Comparison of ENCODE assay signal across 12 cellular contexts in the genomic region with DNA sequence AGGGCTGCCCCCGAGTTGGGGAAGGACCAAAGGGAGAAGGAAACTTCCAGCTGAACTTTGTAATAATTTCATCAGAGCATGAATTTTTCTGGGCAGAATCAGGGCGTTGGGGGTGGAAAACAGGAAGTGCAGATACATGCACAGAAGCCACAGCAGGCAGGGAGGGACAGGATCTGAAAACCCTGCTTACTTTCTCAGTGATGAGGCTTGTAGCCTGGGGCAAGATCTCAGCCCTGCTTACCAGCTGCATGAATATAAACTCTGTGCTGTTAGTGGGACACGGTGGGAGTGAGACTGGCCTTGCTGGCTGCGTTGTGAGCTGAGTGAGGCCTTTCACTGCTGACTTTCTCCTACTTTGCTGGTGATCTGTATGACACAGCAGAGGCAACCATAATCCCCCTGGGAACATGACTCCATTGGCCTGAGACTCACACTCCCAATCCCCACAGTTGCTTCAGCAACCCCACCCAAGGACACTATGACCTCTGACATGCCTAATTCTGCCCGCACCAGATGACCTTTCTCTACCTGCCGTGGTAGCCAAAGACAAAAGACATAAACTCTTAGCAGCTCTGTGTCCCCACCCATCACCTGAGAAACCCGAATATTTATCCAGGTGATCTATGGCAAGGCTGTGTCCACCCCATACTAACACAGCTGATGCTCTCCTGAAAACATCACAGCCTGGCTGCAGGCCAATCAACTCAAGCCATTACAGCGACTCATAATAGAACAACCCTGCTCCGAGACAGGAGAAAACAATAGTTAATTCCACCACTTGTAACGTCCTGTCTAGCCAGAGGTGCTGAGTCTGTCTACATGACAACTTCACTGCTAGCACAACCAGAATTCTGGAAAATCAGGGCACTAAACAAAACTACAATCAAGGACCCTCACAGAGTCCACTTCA.
DNase-seq lines count a peak whose midpoint lies in the region; ATAC-seq and TF ChIP-seq lines count a peak whose summit lies in the region.
"Had no signal": no experiment of that assay in that cellular context is flagged by ENCODE, and none has a peak within 500 bp of the region (broad histone marks: within the 10 kb centered on the region; RNA-seq: fewer than 3 reads in every experiment).

No MANE protein-coding gene starts in this region.

- peak; percentile 95 for DNase-seq in EH (ENCODE audit: low read depth)
- peak; percentile 69 for DNase-seq in PC-3
- peak; percentile 51 for DNase-seq in fibroblast of villous mesenchyme (ENCODE audit: low read depth)
- DNase-seq in HAP-1 (ENCODE audit: low spot score in 2 of 2), result no peak
- DNase-seq in stimulated activated CD4-positive, alpha-beta T cell treated with anti-CD3 and anti-CD28 coated beads, Interleukin-4, amount 100 ng/mL, for 1 hour, result no peak
- no peak for DNase-seq in stimulated activated CD4-positive, alpha-beta T cell treated with anti-CD3 and anti-CD28 coated beads, Interleukin-1b, Interleukin-23, amount 100 ng/mL, for 48 hours
- DNase-seq: Calu3; effector memory CD4-positive, alpha-beta T cell; left ventricle myocardium superior; upper lobe of left lung had no signal

- CTCF ChIA-PET in PC-3 (lab: Charles Lee), result no interaction called here

- H3K27me3 ChIP-seq in PC-3 (ENCODE audit: low read length) (no peaks in the 10 kb centered on the region), HAP-1 (ENCODE audit: low read depth) (no peaks in the 10 kb centered on the region)
- H3K27me3 ChIP-seq: upper lobe of left lung had no signal

- POLR2A ChIA-PET in PC-3 (lab: Charles Lee; ENCODE audit: unreplicated experiment), result no interaction called here

- H3K4me1 ChIP-seq in PC-3 (ENCODE audit: insufficient read depth, low read length), result peaks cover 15% of the 10 kb centered on the region
- H3K4me1 ChIP-seq in HAP-1, result no peaks in the 10 kb centered on the region
- H3K4me1 ChIP-seq: upper lobe of left lung had no signal

- H2AFZ ChIP-seq in PC-3 (ENCODE audit: low read length), result peak overlapping the region; percentile 29; the same call in 1 of the 2 replicates

- no peaks in the 10 kb centered on the region for H3K79me2 ChIP-seq in PC-3 (ENCODE audit: low read length)

- in situ Hi-C loops in HAP-1 (cut with MboI; ENCODE audit: low sequenced_read_pairs), result no loop called here

- H3K4me3 ChIP-seq in PC-3 (ENCODE audit: low read length) (no peak overlapping the region; the same call in 1 of the 2 replicates), fibroblast of villous mesenchyme (ENCODE audit: low read depth, low read length) (no peak overlapping the region), HAP-1 (no peak overlapping the region)
- H3K4me3 ChIP-seq: upper lobe of left lung had no signal

- no TSS peak for BruUV-seq in PC-3 (replicated peaks; lab: Mats Ljungman, UMichigan)

- no peaks in the 10 kb centered on the region for H3K9me2 ChIP-seq in PC-3 (replicated peaks; ENCODE audit: low read length)

- H4K20me1 ChIP-seq in PC-3 (ENCODE audit: low read length), result no peaks in the 10 kb centered on the region

- TF ChIP-seq CTCF in PC-3 (conservative IDR thresholded peaks at IDR 0.05; ENCODE audit: low read depth, low read length), result no peak
- no peak for TF ChIP-seq CTCF in fibroblast of villous mesenchyme (IDR thresholded peaks at IDR 0.05; ENCODE audit: insufficient read depth, low read depth, low read length)

- H3F3A ChIP-seq in PC-3 (ENCODE audit: low read length, unreplicated experiment), result no peaks in the 10 kb centered on the region

- H3K36me3 ChIP-seq in PC-3 (ENCODE audit: low read depth, low read length) (no peaks in the 10 kb centered on the region), HAP-1 (replicated peaks) (no peaks in the 10 kb centered on the region)
- H3K36me3 ChIP-seq: upper lobe of left lung had no signal

- intact Hi-C loops in PC-3 (cut with micrococcal nuclease), result no loop called here

- peak overlapping the region; percentile 47 for H3K27ac ChIP-seq in PC-3 (ENCODE audit: low read length)
- H3K27ac ChIP-seq: upper lobe of left lung had no signal

- no peak overlapping the region for H3K9ac ChIP-seq in PC-3 (ENCODE audit: low read length)

- ATAC-seq in HG02981 (IDR thresholded peaks at IDR 0.05; ENCODE audit: unreplicated experiment) (peak; percentile 75), PC-3 (no peak), GM21367 (IDR thresholded peaks at IDR 0.05; ENCODE audit: unreplicated experiment) (no peak)
- ATAC-seq: left ventricle myocardium superior had no signal

- no peaks in the 10 kb centered on the region for H3K9me3 ChIP-seq in PC-3 (ENCODE audit: low read length)
- no peaks in the 10 kb centered on the region for H3K9me3 ChIP-seq in HAP-1

- H3K4me2 ChIP-seq in PC-3 (ENCODE audit: low read length), result peak overlapping the region; percentile 52

Comparison
In these comparisons a context has a peak if more than half of its experiments do, and no peak if none do; other contexts are left out.
1. DNase-seq: peak in EH (single experiment), PC-3 (single experiment) and fibroblast of villous mesenchyme (single experiment); none in HAP-1 (0 of 2), stimulated activated CD4-positive, alpha-beta T cell treated with anti-CD3 and anti-CD28 coated beads, Interleukin-4, amount 100 ng/mL, for 1 hour (single experiment) and stimulated activated CD4-positive, alpha-beta T cell treated with anti-CD3 and anti-CD28 coated beads, Interleukin-1b, Interleukin-23, amount 100 ng/mL, for 48 hours (single experiment).